8 cellular contexts compared by ENCODE assay signal in the genomic region with DNA sequence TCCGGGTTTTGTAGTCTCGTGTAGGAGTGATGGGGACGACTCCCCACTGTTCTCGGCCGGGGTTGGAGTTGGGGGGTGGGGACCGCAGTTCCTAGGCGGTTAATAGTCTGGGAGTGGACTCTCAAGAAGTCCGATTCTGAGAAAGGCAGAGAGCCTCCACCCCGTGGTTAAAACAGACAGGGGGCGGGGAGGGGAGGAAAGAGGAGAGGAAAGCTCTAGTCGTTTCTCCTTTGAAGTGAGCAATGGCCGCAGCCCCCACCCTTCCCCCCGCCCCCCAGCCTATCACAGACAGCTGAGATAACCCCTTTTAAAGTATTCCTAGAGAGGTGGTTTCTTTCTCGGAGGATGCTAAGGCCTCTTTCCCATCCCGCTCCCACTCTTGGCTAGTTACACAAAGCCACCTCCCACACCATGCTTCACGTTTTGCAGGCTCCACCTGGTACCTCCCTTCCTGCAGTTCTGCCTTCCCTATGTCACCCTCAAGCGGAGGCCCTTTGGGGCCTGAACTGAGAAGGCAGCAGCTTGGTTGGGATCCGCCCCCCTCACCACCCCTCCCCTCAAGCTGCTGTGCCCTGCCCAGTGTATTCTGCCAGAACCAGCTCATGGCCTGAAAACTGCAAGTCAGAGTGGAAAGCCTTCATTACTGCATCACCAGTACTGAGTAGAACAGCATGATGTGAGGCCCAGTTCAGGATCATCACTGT. TPM values are rescaled to one million over a fixed set of nuclear protein-coding genes. Genes with fewer than 3 reads are reported as not detected.
A peak's percentile ranks its signal among the peaks of the same experiment; 100 is the strongest.
DNase-seq lines count a peak whose midpoint lies in the region; ATAC-seq and TF ChIP-seq lines count a peak whose summit lies in the region.

No MANE protein-coding gene starts in this region.

- CTCF ChIA-PET in Panc1 (lab: Charles Lee), result interaction anchor here (0.6 kb wide), 1 partner anchor 307 kb away, joined by 3 read pairs; no protein-coding TSS in a partner anchor

- peaks cover 15% of the 10 kb centered on the region for H3K4me1 ChIP-seq in Panc1 (ENCODE audit: control insufficient read depth, insufficient read depth, low read length)
- H3K4me1 ChIP-seq in gastroesophageal sphincter, result peaks cover 0 to 34% (median 10%) of the 10 kb centered on the region in 3 donors
- peaks cover 17% of the 10 kb centered on the region for H3K4me1 ChIP-seq in parathyroid adenoma

- 0% methylated on average over 4 of the region's 18 CpGs for WGBS in gastroesophageal sphincter (ENCODE audit: low coverage in 1 of 2), 2 donors

- intact Hi-C loops in Panc1 (cut with micrococcal nuclease; ENCODE audit: unreplicated experiment), result no loop called here

- BruUV-seq in Panc1 (replicated peaks; lab: Mats Ljungman, UMichigan), result no TSS peak

- TF ChIP-seq EP300 in gastroesophageal sphincter (IDR thresholded peaks at IDR 0.05), result no peak

- peak overlapping the region; percentile 60 for H3K4me2 ChIP-seq in parathyroid adenoma (ENCODE audit: low read length)

- peak overlapping the region; percentile 99 for H2AFZ ChIP-seq in parathyroid adenoma

- no peaks in the 10 kb centered on the region for H3K27me3 ChIP-seq in Panc1 (ENCODE audit: control insufficient read depth, insufficient read depth, low read length)
- H3K27me3 ChIP-seq in gastroesophageal sphincter, result no peaks in the 10 kb centered on the region
- H3K27me3 ChIP-seq in parathyroid adenoma (ENCODE audit: control insufficient read depth, insufficient read depth, low read length), result no peaks in the 10 kb centered on the region

- no peak for ATAC-seq in Panc1
- ATAC-seq in gastroesophageal sphincter, result no peak

- H3K27ac ChIP-seq in Panc1 (ENCODE audit: low read length), result peak overlapping the region; percentile 72
- H3K27ac ChIP-seq in gastroesophageal sphincter, result peak overlapping the region; percentile 14 to 98 (median 92)
- peak overlapping the region; percentile 98 for H3K27ac ChIP-seq in parathyroid adenoma

- H3K36me3 ChIP-seq in Panc1 (ENCODE audit: control insufficient read depth, insufficient read depth, low read length), result peaks cover 10% of the 10 kb centered on the region
- peaks cover 0 to 34% of the 10 kb centered on the region in 2 donors for H3K36me3 ChIP-seq in gastroesophageal sphincter
- no peaks in the 10 kb centered on the region for H3K36me3 ChIP-seq in parathyroid adenoma (ENCODE audit: control insufficient read depth, insufficient read depth, low read length)

- peak overlapping the region; percentile 75 to 89 for H3K4me3 ChIP-seq in Panc1 (ENCODE audit: low read depth in 2 of 2, low read length in 2 of 2)
- peak overlapping the region; percentile 38 to 76 for H3K4me3 ChIP-seq in gastroesophageal sphincter
- peak overlapping the region; percentile 96 for H3K4me3 ChIP-seq in parathyroid adenoma (ENCODE audit: low read depth, low read length)

- H3K9me3 ChIP-seq in Panc1 (ENCODE audit: control insufficient read depth, insufficient read depth, low read depth, low read length), result no peaks in the 10 kb centered on the region
- no peaks in the 10 kb centered on the region for H3K9me3 ChIP-seq in gastroesophageal sphincter
- H3K9me3 ChIP-seq in parathyroid adenoma (ENCODE audit: control insufficient read depth, low read length), result no peaks in the 10 kb centered on the region

- in situ Hi-C loops in Panc1 (cut with HindIII; ENCODE audit: low pct_unique_long_range_greater_than_20kb, low sequenced_read_pairs), result no loop called here

- POLR2A ChIA-PET in Panc1 (lab: Charles Lee), result interaction anchor here (0.5 to 1.1 kb wide), 3 partner anchors 14 to 191 kb away, joined by 4 to 7 read pairs (median 5); partner anchors contain the start of gene TPI1

- DNase-seq in DMS79 treated with DMSO at 0.1 percent for 48 hours (lab: John Stamatoyannopoulos, UW), result peak; percentile 24
- no peak for DNase-seq in DMS79 (lab: John Stamatoyannopoulos, UW)
- DNase-seq in Panc1 (ENCODE audit: low read depth, low spot score), result no peak
- DNase-seq in activated naive CD4-positive, alpha-beta T cell (lab: John Stamatoyannopoulos, UW), result peak in 3 of 4 experiments; percentile 33 to 52 (median 52)
- DNase-seq in amniotic stem cell (lab: John Stamatoyannopoulos, UW), result no peak
- no peak for DNase-seq in COR-L47 (lab: John Stamatoyannopoulos, UW)

- TF ChIP-seq POLR2A in gastroesophageal sphincter (IDR thresholded peaks at IDR 0.05), result no peak

- H3K9ac ChIP-seq in parathyroid adenoma, result no peak overlapping the region

- TF ChIP-seq CTCF in Panc1 (IDR thresholded peaks at IDR 0.05) (no peak), gastroesophageal sphincter (IDR thresholded peaks at IDR 0.05) (no peak), parathyroid adenoma (IDR thresholded peaks at IDR 0.05) (no peak)

- H3K79me2 ChIP-seq in parathyroid adenoma, result peaks cover 24% of the 10 kb centered on the region

RNA-seq across cellular contexts. Expression of gene USP5, which starts 0.9 kb away (rescaled TPM):
- total RNA-seq in Panc1 (2021; ENCODE audit: unreplicated experiment) (104 TPM), gastroesophageal sphincter (10 to 100 TPM; 43.4 to 70.9 (median 65.0) TPM)
- polyA plus RNA-seq in Panc1 (2012; ENCODE audit: insufficient read length), result 72.1 TPM

RNA-seq across cellular contexts. Expression of gene CDCA3, which starts 1.7 kb away (rescaled TPM):
- total RNA-seq in Panc1 (2021; ENCODE audit: unreplicated experiment) (59.0 TPM), gastroesophageal sphincter (1 to 10 TPM; 1.1 to 5.9 (median 1.4) TPM)
- 33.8 TPM for polyA plus RNA-seq in Panc1 (2012; ENCODE audit: insufficient read length)

RNA-seq across cellular contexts. Expression of gene GNB3, which starts 12.1 kb away (rescaled TPM):
- total RNA-seq in Panc1 (2021; ENCODE audit: unreplicated experiment), result 0.21 TPM
- polyA plus RNA-seq in Panc1 (2012; ENCODE audit: insufficient read length), result 1.1 TPM
- total RNA-seq in gastroesophageal sphincter, result 1 to 10 TPM in 3 of 4 donors, under 1 TPM in 1; 0.45 to 1.8 (median 1.3) TPM

RNA-seq across cellular contexts. Expression of gene TPI1, which starts 14.5 kb away (rescaled TPM):
- total RNA-seq in Panc1 (2021; ENCODE audit: unreplicated experiment) (693 TPM), gastroesophageal sphincter (100 to 1,000 TPM; 324 to 473 (median 392) TPM)
- polyA plus RNA-seq in Panc1 (2012; ENCODE audit: insufficient read length), result 1,013 TPM

RNA-seq across cellular contexts. Expression of gene SPSB2, which starts 20.3 kb away (rescaled TPM):
- total RNA-seq in Panc1 (2021; ENCODE audit: unreplicated experiment) (11.6 TPM), gastroesophageal sphincter (10 to 100 TPM in 1 of 4 donors, 1 to 10 TPM in 3; 7.4 to 10.7 (median 8.1) TPM)
- polyA plus RNA-seq in Panc1 (2012; ENCODE audit: insufficient read length), result 10.6 TPM

Comparison
In these comparisons a context has a peak if more than half of its experiments do, and no peak if none do; other contexts are left out.
1. DNase-seq: peak in DMS79 treated with DMSO at 0.1 percent for 48 hours (single experiment) and activated naive CD4-positive, alpha-beta T cell (3 of 4); none in DMS79 (single experiment), Panc1 (single experiment), amniotic stem cell (single experiment) and COR-L47 (single experiment).
2. Peak in every context shown above with its lines, with median percentiles within 50 percentile points of each other: H3K27ac ChIP-seq and H3K4me3 ChIP-seq.